ENCODE assay signal across 28 cellular contexts in the genomic region with DNA sequence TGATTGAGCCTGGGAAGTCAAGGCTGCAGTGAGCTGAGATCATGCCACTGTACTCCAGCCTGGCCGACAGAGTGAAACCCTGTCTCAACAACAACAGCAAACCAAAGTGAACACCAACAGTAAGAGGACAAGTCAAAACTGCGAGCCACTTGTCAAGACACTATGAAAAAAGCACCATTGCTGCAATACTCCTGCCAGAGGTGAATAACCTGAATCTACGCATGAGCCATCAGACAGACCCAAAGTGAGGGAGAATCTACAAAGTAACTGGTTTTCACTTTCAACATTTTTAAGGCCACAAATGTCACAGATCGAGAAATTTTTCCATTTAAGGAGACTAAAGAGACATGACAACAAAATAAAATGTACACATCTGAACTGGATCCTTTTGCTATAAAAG.
"Had no signal": no experiment of that assay in that cellular context is flagged by ENCODE, and none has a peak within 500 bp of the region (broad histone marks: within the 10 kb centered on the region; RNA-seq: fewer than 3 reads in every experiment).

No MANE protein-coding gene starts in this region.

- H3K27me3 ChIP-seq: esophagus muscularis mucosa, foreskin keratinocyte, gastroesophageal sphincter, heart right ventricle, left lung, neutrophil, pancreas, right atrium auricular region, stomach, thyroid gland had no signal

- H3K27ac Mint-ChIP-seq: natural killer cell; progenitor cell of endocrine pancreas; stimulated activated memory B cell treated with anti-CD40 and anti-IgM and Interleukin-4, amounts not matched to agents 10 μg/mL and 1 μg/mL and 100 μg/mL, for 72 hours; type B pancreatic cell had no signal

- H3K27me3 Mint-ChIP-seq: central memory CD8-positive, alpha-beta T cell; progenitor cell of endocrine pancreas; type B pancreatic cell had no signal

- H3K4me3 Mint-ChIP-seq: central memory CD8-positive, alpha-beta T cell; natural killer cell; neural crest cell; stimulated activated memory B cell treated with anti-CD40 and anti-IgM and Interleukin-4, amounts not matched to agents 10 μg/mL and 1 μg/mL and 100 μg/mL, for 72 hours; type B pancreatic cell had no signal

- H3K4me1 ChIP-seq: gastroesophageal sphincter had no signal

- H3K27ac ChIP-seq: coronary artery, esophagus muscularis mucosa, foreskin keratinocyte, gastroesophageal sphincter, heart right ventricle, left lung, neutrophil, pancreas, right atrium auricular region, stomach, thyroid gland had no signal

- H3K36me3 Mint-ChIP-seq: natural killer cell had no signal

- ATAC-seq: foreskin keratinocyte; gastroesophageal sphincter; heart right ventricle; left cardiac atrium; left lung; natural killer cell; pancreas; sciatic nerve; stimulated activated memory B cell treated with anti-CD40 and anti-IgM and Interleukin-4, amounts not matched to agents 10 μg/mL and 1 μg/mL and 100 μg/mL, for 72 hours had no signal

- H3K4me2 ChIP-seq: smooth muscle cell had no signal

- DNase-seq: dermis blood vessel endothelial cell; effector memory CD4-positive, alpha-beta T cell; foreskin keratinocyte; heart right ventricle; hippocampal formation; left cardiac atrium; left lung; natural killer cell; pancreas; stimulated activated CD4-positive, alpha-beta T cell treated with anti-CD3 and anti-CD28 coated beads, Interleukin-12 subunit alpha, Interleukin-12 subunit beta, amount 100 ng/mL, for 4 hours; stimulated activated CD4-positive, alpha-beta T cell treated with anti-CD3 and anti-CD28 coated beads, Interleukin-1b, Interleukin-23, amount 100 ng/mL, for 48 hours; stimulated activated CD4-positive, alpha-beta T cell treated with anti-CD3 and anti-CD28 coated beads, Interleukin-4, amount 100 ng/mL, for 24 hours; stomach; thyroid gland had no signal

- FAIRE-seq: endothelial cell of umbilical vein, islet of Langerhans, pancreas had no signal

- H3K4me1 Mint-ChIP-seq: stimulated activated memory B cell treated with anti-CD40 and anti-IgM and Interleukin-4, amounts not matched to agents 10 μg/mL and 1 μg/mL and 100 μg/mL, for 72 hours had no signal

- H3K9me3 ChIP-seq: esophagus muscularis mucosa, gastroesophageal sphincter, heart right ventricle, left lung, neutrophil, pancreas, right atrium auricular region, stomach, thyroid gland had no signal

- H3K36me3 ChIP-seq: esophagus muscularis mucosa, gastroesophageal sphincter, pancreas, right atrium auricular region, thyroid gland had no signal

- H3K9me3 Mint-ChIP-seq: central memory CD8-positive, alpha-beta T cell; natural killer cell; neural crest cell; stimulated activated memory B cell treated with anti-CD40 and anti-IgM and Interleukin-4, amounts not matched to agents 10 μg/mL and 1 μg/mL and 100 μg/mL, for 72 hours had no signal

- H3K4me3 ChIP-seq: coronary artery, esophagus muscularis mucosa, gastroesophageal sphincter, heart right ventricle, left lung, pancreas, right atrium auricular region, smooth muscle cell, stomach, thyroid gland had no signal
